8 cellular contexts compared by ENCODE assay signal in the genomic region with DNA sequence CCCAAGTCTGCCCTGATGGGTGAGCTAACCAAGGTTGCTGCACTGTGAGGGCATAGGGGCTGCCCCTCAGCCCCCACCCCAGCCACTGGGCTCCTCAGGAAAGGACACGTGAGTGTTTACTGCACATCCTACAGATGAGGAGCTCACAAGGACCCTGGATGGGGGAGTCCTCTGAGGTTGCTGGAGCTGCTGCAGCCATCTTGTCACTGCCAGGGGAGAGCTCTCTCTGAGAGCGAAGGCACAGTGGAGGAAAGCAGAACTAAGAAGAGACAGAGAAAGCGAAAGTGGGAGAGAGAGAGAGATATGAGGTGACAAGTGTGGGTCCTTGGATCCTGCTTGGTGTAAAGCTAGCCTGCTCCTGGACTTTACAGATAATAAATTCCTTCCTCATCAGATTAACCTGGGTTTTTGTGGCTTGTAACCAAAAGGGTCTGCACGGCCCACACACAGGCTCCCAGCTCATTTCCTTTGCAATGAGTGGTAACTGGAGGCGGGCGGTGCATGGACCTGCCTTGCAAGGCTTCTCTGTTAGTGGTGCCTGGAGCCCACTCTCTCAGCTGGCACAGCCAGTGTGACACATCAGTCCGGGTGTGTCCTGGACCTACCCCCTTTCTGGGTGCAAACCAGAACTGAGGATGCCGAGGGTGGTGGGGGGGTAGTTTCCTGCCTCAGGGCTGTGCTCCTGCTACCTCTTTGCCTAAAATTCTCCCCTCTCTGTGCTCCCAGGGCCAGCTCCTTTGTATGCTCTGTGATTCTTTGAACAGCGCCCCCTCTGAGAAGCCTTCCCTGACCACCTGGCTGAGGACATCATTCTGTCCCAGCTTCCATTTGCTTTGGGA. TPM values are rescaled to one million over a fixed set of nuclear protein-coding genes. Genes with fewer than 3 reads are reported as not detected.
DNase-seq lines count a peak whose midpoint lies in the region; ATAC-seq and TF ChIP-seq lines count a peak whose summit lies in the region.
"Had no signal": no experiment of that assay in that cellular context is flagged by ENCODE, and none has a peak within 500 bp of the region (broad histone marks: within the 10 kb centered on the region; RNA-seq: fewer than 3 reads in every experiment).

No MANE protein-coding gene starts in this region.

- 86 to 100% methylated on average over 1 to 5 of the region's 9 CpGs for WGBS in gastroesophageal sphincter (ENCODE audit: low coverage in 1 of 2), 2 donors

- CTCF ChIA-PET in activated B cell treated with CpG ODN at 0.5 μM for 24 hours (lab: Charles Lee), result interaction anchor here (0.6 to 12.2 kb wide), 17 partner anchors 8 to 642 kb away, joined by 3 to 169 read pairs (median 6); partner anchors contain the start of genes BRD7, CNEP1R1, CYLD and SNX20

- H3K27me3 ChIP-seq in gastroesophageal sphincter, result no peaks in the 10 kb centered on the region
- H3K27me3 ChIP-seq: SJCRH30 had no signal

- no peak for DNase-seq in activated B cell treated with CpG ODN at 0.5 μM for 24 hours
- DNase-seq in memory B cell (ENCODE audit: low spot score in 2 of 2), result peak in 1 of 2 donors; percentile 28
- no peak for DNase-seq in HCEC 1CT
- DNase-seq in DMS53 (lab: John Stamatoyannopoulos, UW), result no peak

- TF ChIP-seq POLR2A in gastroesophageal sphincter (IDR thresholded peaks at IDR 0.05), result no peak

- H3K9me3 Mint-ChIP-seq in activated B cell treated with CpG ODN at 0.5 μM for 24 hours, result peaks cover 4% of the 10 kb centered on the region
- peaks cover 3% of the 10 kb centered on the region for H3K9me3 Mint-ChIP-seq in memory B cell

- no peak overlapping the region for H3K27ac ChIP-seq in gastroesophageal sphincter
- H3K27ac ChIP-seq: SJCRH30 had no signal

- peak overlapping the region; percentile 41 for H3K4me3 Mint-ChIP-seq in activated B cell treated with CpG ODN at 0.5 μM for 24 hours
- peak overlapping the region; percentile 57 for H3K4me3 Mint-ChIP-seq in memory B cell

- POLR2A ChIA-PET in activated B cell treated with CpG ODN at 0.5 μM for 24 hours (lab: Charles Lee), result interaction anchor here (0.6 to 5.6 kb wide), 5 partner anchors 14 to 311 kb away, joined by 3 to 36 read pairs (median 8); partner anchors contain the start of genes CYLD, NKD1 and SNX20

- H3K27me3 Mint-ChIP-seq in activated B cell treated with CpG ODN at 0.5 μM for 24 hours (no peaks in the 10 kb centered on the region), memory B cell (no peaks in the 10 kb centered on the region)

- intact Hi-C loops in activated B cell treated with CpG ODN at 0.5 μM for 24 hours (cut with micrococcal nuclease), result loop anchor here (1.0 to 5.0 kb wide), 5 partner anchors 14 to 515 kb away; partner anchors contain the start of genes BRD7, CYLD, SNX20 and TENT4B

- H3K36me3 Mint-ChIP-seq in activated B cell treated with CpG ODN at 0.5 μM for 24 hours (ENCODE audit: low read depth), result peaks cover 32% of the 10 kb centered on the region
- peaks cover 18% of the 10 kb centered on the region for H3K36me3 Mint-ChIP-seq in memory B cell

- ATAC-seq in GM19324 (IDR thresholded peaks at IDR 0.05; ENCODE audit: low FRiP score, unreplicated experiment) (peak; percentile 60), HG03095 (IDR thresholded peaks at IDR 0.05; ENCODE audit: unreplicated experiment) (peak; percentile 80), activated B cell treated with CpG ODN at 0.5 μM for 24 hours (ENCODE audit: low read depth) (peak; percentile 74), memory B cell (ENCODE audit: low read depth) (peak; percentile 86), gastroesophageal sphincter (no peak)

- no peak overlapping the region for H3K4me3 ChIP-seq in gastroesophageal sphincter
- H3K4me3 ChIP-seq: SJCRH30 had no signal

- H3K4me1 ChIP-seq in gastroesophageal sphincter, result peaks cover 0 to 35% (median 5%) of the 10 kb centered on the region in 3 donors
- H3K4me1 ChIP-seq: SJCRH30 had no signal

- peaks cover 0 to 5% of the 10 kb centered on the region in 2 donors for H3K36me3 ChIP-seq in gastroesophageal sphincter
- H3K36me3 ChIP-seq: SJCRH30 had no signal

- H3K4me1 Mint-ChIP-seq in activated B cell treated with CpG ODN at 0.5 μM for 24 hours, result peaks cover 23% of the 10 kb centered on the region
- H3K4me1 Mint-ChIP-seq in memory B cell, result peaks cover 12% of the 10 kb centered on the region

- H3K27ac Mint-ChIP-seq in activated B cell treated with CpG ODN at 0.5 μM for 24 hours (peak overlapping the region; percentile 5), memory B cell (peak overlapping the region; percentile 53)

- peaks cover 0 to 5% (median 0%) of the 10 kb centered on the region in 3 donors for H3K9me3 ChIP-seq in gastroesophageal sphincter

- no peak for TF ChIP-seq CTCF in activated B cell treated with CpG ODN at 0.5 μM for 24 hours (IDR thresholded peaks at IDR 0.05)
- no peak for TF ChIP-seq CTCF in gastroesophageal sphincter (IDR thresholded peaks at IDR 0.05)

- no peak for TF ChIP-seq EP300 in gastroesophageal sphincter (IDR thresholded peaks at IDR 0.05)

RNA-seq across cellular contexts. Expression of gene SNX20, which starts 14.2 kb away (rescaled TPM):
- 33.1 and 34.5 TPM in 2 replicates for total RNA-seq in activated B cell treated with CpG ODN at 0.5 μM for 24 hours
- 1 to 10 TPM in 3 of 4 donors, under 1 TPM in 1; 0.84 to 1.8 (median 1.0) TPM for total RNA-seq in gastroesophageal sphincter
- total RNA-seq: SJCRH30 had no signal

RNA-seq across cellular contexts. Expression of gene NOD2, which starts 26.5 kb away (rescaled TPM):
- total RNA-seq in activated B cell treated with CpG ODN at 0.5 μM for 24 hours (2.9 and 3.7 TPM in 2 replicates), gastroesophageal sphincter (1 to 10 TPM in 3 of 4 donors, under 1 TPM in 1; 0.82 to 5.9 (median 3.5) TPM)
- total RNA-seq: SJCRH30 had no signal

Comparison
In these comparisons a context has a peak if more than half of its experiments do, and no peak if none do; other contexts are left out.
1. RNA of gene SNX20, which starts 14.2 kb away (total RNA-seq): 33.1 to 34.5 TPM in activated B cell treated with CpG ODN at 0.5 μM for 24 hours; 0.84 to 1.8 TPM in gastroesophageal sphincter; every median in the first group is over 10 times any median in the second.